17 cellular contexts compared by ENCODE assay signal in genomic region chr4:110172972-110173371, GRCh38. TPM values are rescaled to one million over a fixed set of nuclear protein-coding genes. Genes with fewer than 3 reads are reported as not detected.
DNase-seq lines count a peak whose midpoint lies in the region; ATAC-seq, FAIRE-seq and TF ChIP-seq lines count a peak whose summit lies in the region.
"Had no signal": no experiment of that assay in that cellular context is flagged by ENCODE, and none has a peak within 500 bp of the region (broad histone marks: within the 10 kb centered on the region; RNA-seq: fewer than 3 reads in every experiment).

No MANE protein-coding gene starts in this region.

- no peak overlapping the region for H3K27ac ChIP-seq in CD4-positive, alpha-beta memory T cell (ENCODE audit: low read depth, low read length)

- peak; percentile 27 to 66 for DNase-seq in Caco-2
- DNase-seq in NCI-H1436 (lab: John Stamatoyannopoulos, UW): peak; percentile 33
- peak; percentile 90 to 93 for DNase-seq in NCI-H526 (lab: John Stamatoyannopoulos, UW)
- DNase-seq in SW 1271 (lab: John Stamatoyannopoulos, UW): no peak
- no peak for DNase-seq in CD4-positive, alpha-beta memory T cell
- DNase-seq: activated CD4-positive, alpha-beta T cell treated with anti-CD3 and anti-CD28 coated beads for 48 hours; CD8-positive, alpha-beta memory T cell; GDM1; hypothalamus; MV-4-11; naive B cell; stimulated activated CD4-positive, alpha-beta T cell treated with anti-CD3 and anti-CD28 coated beads, Interleukin-15, amount 100 ng/mL, for 24 hours; stomach had no signal

- peaks cover 24% of the 10 kb centered on the region for H3K4me1 ChIP-seq in Caco-2
- no peaks in the 10 kb centered on the region for H3K4me1 ChIP-seq in CD4-positive, alpha-beta memory T cell (ENCODE audit: insufficient read depth, low read length)

- TF ChIP-seq CTCF in Caco-2 (IDR thresholded peaks at IDR 0.05; ENCODE audit: insufficient read depth in 1 of 2, low read depth in 1 of 2, low read length in 1 of 2, severe bottlenecking in 1 of 2, unreplicated experiment in 1 of 2): no peak

- H3K4me3 Mint-ChIP-seq in Caco-2 (ENCODE audit: unreplicated experiment): no peak overlapping the region
- no peak overlapping the region for H3K4me3 Mint-ChIP-seq in CD4-positive, alpha-beta memory T cell
- H3K4me3 Mint-ChIP-seq: activated naive CD8-positive, alpha-beta T cell; CD8-positive, alpha-beta memory T cell; naive B cell had no signal

- intact Hi-C loops in Caco-2 (cut with micrococcal nuclease; ENCODE audit: unreplicated experiment): loop anchor here (1.0 to 5.0 kb wide), 3 partner anchors 20 to 123 kb away; no protein-coding TSS in a partner anchor
- intact Hi-C loops in CD4-positive, alpha-beta memory T cell (cut with micrococcal nuclease): no loop called here

- H3K4me1 Mint-ChIP-seq in Caco-2 (ENCODE audit: low read depth, unreplicated experiment): peaks cover 15% of the 10 kb centered on the region
- no peaks in the 10 kb centered on the region for H3K4me1 Mint-ChIP-seq in CD4-positive, alpha-beta memory T cell
- H3K4me1 Mint-ChIP-seq: CD8-positive, alpha-beta memory T cell; naive B cell had no signal

- H3K4me3 ChIP-seq in Caco-2 (ENCODE audit: low read depth, low read length): no peak overlapping the region
- H3K4me3 ChIP-seq in CD4-positive, alpha-beta memory T cell (ENCODE audit: low read length in 2 of 2): no peak overlapping the region
- H3K4me3 ChIP-seq: stomach had no signal

- no peaks in the 10 kb centered on the region for H3K36me3 Mint-ChIP-seq in Caco-2 (ENCODE audit: insufficient read depth, unreplicated experiment)
- H3K36me3 Mint-ChIP-seq in CD4-positive, alpha-beta memory T cell: no peaks in the 10 kb centered on the region

- POLR2A ChIA-PET in Caco-2 (lab: Charles Lee): no interaction called here
- POLR2A ChIA-PET in CD4-positive, alpha-beta memory T cell (lab: Charles Lee; ENCODE audit: partially characterized antibody): no interaction called here

- H3K27ac Mint-ChIP-seq in Caco-2 (ENCODE audit: unreplicated experiment): peak overlapping the region; percentile 25
- H3K27ac Mint-ChIP-seq in CD4-positive, alpha-beta memory T cell: no peak overlapping the region
- H3K27ac Mint-ChIP-seq: activated naive CD8-positive, alpha-beta T cell; naive B cell had no signal

- ATAC-seq in HG02884 (IDR thresholded peaks at IDR 0.05; ENCODE audit: unreplicated experiment): no peak
- ATAC-seq in HG03159 (IDR thresholded peaks at IDR 0.05; ENCODE audit: unreplicated experiment): no peak

- no peaks in the 10 kb centered on the region for H3K36me3 ChIP-seq in Caco-2 (ENCODE audit: control insufficient read depth, insufficient read depth, low read length)
- H3K36me3 ChIP-seq in CD4-positive, alpha-beta memory T cell (ENCODE audit: insufficient read depth, low read length): no peaks in the 10 kb centered on the region
- H3K36me3 ChIP-seq: stomach had no signal

- H3K9me3 ChIP-seq in Caco-2: no peaks in the 10 kb centered on the region
- H3K9me3 ChIP-seq in CD4-positive, alpha-beta memory T cell (ENCODE audit: control insufficient read depth in 1 of 2, low read length in 2 of 2): no peaks in the 10 kb centered on the region
- H3K9me3 ChIP-seq: stomach had no signal

- no peaks in the 10 kb centered on the region for H3K27me3 Mint-ChIP-seq in Caco-2 (ENCODE audit: insufficient read depth, unreplicated experiment)
- H3K27me3 Mint-ChIP-seq in CD4-positive, alpha-beta memory T cell: no peaks in the 10 kb centered on the region
- H3K27me3 Mint-ChIP-seq: activated naive CD8-positive, alpha-beta T cell; CD8-positive, alpha-beta memory T cell; naive B cell had no signal

- FAIRE-seq in islet of Langerhans (lab: Jason Lieb, UNC): peak; percentile 98

- BruUV-seq in Caco-2 (replicated peaks; lab: Mats Ljungman, UMichigan): no TSS peak

- CTCF ChIA-PET in Caco-2 (lab: Charles Lee): no interaction called here
- CTCF ChIA-PET in CD4-positive, alpha-beta memory T cell (lab: Charles Lee; ENCODE audit: partially characterized antibody): no interaction called here

- H3K9me3 Mint-ChIP-seq in Caco-2 (ENCODE audit: unreplicated experiment): no peaks in the 10 kb centered on the region
- no peaks in the 10 kb centered on the region for H3K9me3 Mint-ChIP-seq in CD4-positive, alpha-beta memory T cell
- H3K9me3 Mint-ChIP-seq: CD8-positive, alpha-beta memory T cell; naive B cell had no signal

- no peaks in the 10 kb centered on the region for H3K27me3 ChIP-seq in Caco-2 (replicated peaks; ENCODE audit: control insufficient read depth, insufficient read depth, low read length)
- H3K27me3 ChIP-seq in CD4-positive, alpha-beta memory T cell (ENCODE audit: insufficient read depth, low read length): no peaks in the 10 kb centered on the region
- H3K27me3 ChIP-seq: stomach had no signal

RNA-seq across cellular contexts. Expression of gene ELOVL6, which starts 25.4 kb away (rescaled TPM):
- total RNA-seq in Caco-2 (2022): 9.3 and 9.5 TPM in 2 replicates
- total RNA-seq in CD4-positive, alpha-beta memory T cell: 1 to 10 TPM; 3.3 to 3.4 TPM
- polyA plus RNA-seq in CD4-positive, alpha-beta memory T cell: 1 to 10 TPM; 1.1 to 1.3 TPM

Comparison
In these comparisons a context has a peak if more than half of its experiments do, and no peak if none do; other contexts are left out.
1. DNase-seq: peak in Caco-2 (2 of 2), NCI-H1436 (single experiment) and NCI-H526 (2 of 2); none in SW 1271 (0 of 2) and CD4-positive, alpha-beta memory T cell (0 of 5).